11 cellular contexts compared by ENCODE assay signal in genomic region chr17:10699861-10700260, GRCh38. TPM values are rescaled to one million over a fixed set of nuclear protein-coding genes. Genes with fewer than 3 reads are reported as not detected.
DNase-seq lines count a peak whose midpoint lies in the region; ATAC-seq and TF ChIP-seq lines count a peak whose summit lies in the region.
"Had no signal": no experiment of that assay in that cellular context is flagged by ENCODE, and none has a peak within 500 bp of the region (broad histone marks: within the 10 kb centered on the region; RNA-seq: fewer than 3 reads in every experiment).

No MANE protein-coding gene starts in this region.

- peak overlapping the region; percentile 95 for H3K27ac Mint-ChIP-seq in CD4-positive, alpha-beta T cell
- peak overlapping the region; percentile 65 for H3K27ac Mint-ChIP-seq in activated T-helper 2 cell treated with anti-CD3 and anti-CD28 coated beads, Interferon-gamma antibody, Interleukin-2, Interleukin-4, amounts not matched to agents 10 μg/mL and 5 μg/mL and 100 μg/mL, durations not matched to agents 14 hours and 24 hours and 36 hours
- H3K27ac Mint-ChIP-seq in naive B cell: peak overlapping the region; percentile 81 to 95 (median 88)

- H3K27me3 Mint-ChIP-seq in CD4-positive, alpha-beta T cell: no peaks in the 10 kb centered on the region
- no peaks in the 10 kb centered on the region for H3K27me3 Mint-ChIP-seq in activated T-helper 2 cell treated with anti-CD3 and anti-CD28 coated beads, Interferon-gamma antibody, Interleukin-2, Interleukin-4, amounts not matched to agents 10 μg/mL and 5 μg/mL and 100 μg/mL, durations not matched to agents 14 hours and 24 hours and 36 hours (ENCODE audit: low read depth)
- no peaks in the 10 kb centered on the region for H3K27me3 Mint-ChIP-seq in naive B cell

- peak overlapping the region; percentile 67 for H3K27ac ChIP-seq in CD4-positive, alpha-beta T cell (ENCODE audit: low read depth, low read length)
- peak overlapping the region; percentile 32; the same call in 1 of the 2 replicates for H3K27ac ChIP-seq in HL-60 (replicated peaks)
- H3K27ac ChIP-seq: epithelial cell of prostate had no signal

- H3K27me3 ChIP-seq in CD4-positive, alpha-beta T cell (ENCODE audit: control insufficient read depth, insufficient read depth, low read length): no peaks in the 10 kb centered on the region
- no peaks in the 10 kb centered on the region for H3K27me3 ChIP-seq in HL-60 (ENCODE audit: insufficient read depth, poor library complexity, severe bottlenecking)
- no peaks in the 10 kb centered on the region for H3K27me3 ChIP-seq in H7 (ENCODE audit: control insufficient read depth, insufficient read depth, low read length)

- ATAC-seq in CD4-positive, alpha-beta T cell (ENCODE audit: poor library complexity): peak; percentile 58
- ATAC-seq in naive B cell (ENCODE audit: low read depth in 2 of 2) (peak in 1 of 2 donors; percentile 12), GM21529 (IDR thresholded peaks at IDR 0.05; ENCODE audit: unreplicated experiment) (no peak)
- ATAC-seq: sciatic nerve had no signal

- POLR2A ChIA-PET in CD4-positive, alpha-beta T cell (lab: Charles Lee): interaction anchor here (0.8 to 2.1 kb wide), 9 partner anchors 12 to 1297 kb away, joined by 3 to 8 read pairs (median 5); partner anchors contain the start of genes TMEM220 and ZNF18

- H3K4me1 Mint-ChIP-seq in CD4-positive, alpha-beta T cell (ENCODE audit: low read depth): peaks cover 72% of the 10 kb centered on the region
- H3K4me1 Mint-ChIP-seq in activated T-helper 2 cell treated with anti-CD3 and anti-CD28 coated beads, Interferon-gamma antibody, Interleukin-2, Interleukin-4, amounts not matched to agents 10 μg/mL and 5 μg/mL and 100 μg/mL, durations not matched to agents 14 hours and 24 hours and 36 hours (ENCODE audit: low read depth): peaks cover 40% of the 10 kb centered on the region
- peaks cover 36 to 70% (median 47%) of the 10 kb centered on the region in 3 donors for H3K4me1 Mint-ChIP-seq in naive B cell

- DNase-seq in CD4-positive, alpha-beta T cell: peak in 7 of 10 experiments; percentile 2 to 33 (median 11)
- DNase-seq in HL-60 (ENCODE audit: low read depth in 1 of 2, low spot score in 1 of 2): peak in 1 of 2 experiments; percentile 1
- no peak for DNase-seq in activated T-helper 2 cell treated with anti-CD3 and anti-CD28 coated beads, Interferon-gamma antibody, Interleukin-2, Interleukin-4, amounts not matched to agents 10 μg/mL and 5 μg/mL and 100 μg/mL, durations not matched to agents 14 hours and 24 hours and 36 hours (ENCODE audit: low spot score)
- DNase-seq in naive B cell: peak; percentile 42
- DNase-seq in H7: no peak
- DNase-seq in AG08396 (ENCODE audit: low spot score): no peak
- no peak for DNase-seq in activated gamma-delta T cell (lab: John Stamatoyannopoulos, UW)
- DNase-seq: NCI-H2227 treated with DMSO at 0.1 percent for 48 hours had no signal

- no peak overlapping the region for H3K4me3 ChIP-seq in HL-60 (replicated peaks; ENCODE audit: insufficient read depth, low read length)
- no peak overlapping the region for H3K4me3 ChIP-seq in H7 (ENCODE audit: insufficient read depth, low read depth, low read length)

- intact Hi-C loops in CD4-positive, alpha-beta T cell (cut with DNase I, micrococcal nuclease): loop anchor here in 1 of 2 experiments (5.0 kb wide), 1 partner anchor 1322 kb away; the partner anchor contains the start of gene MAP2K4
- intact Hi-C loops in activated T-helper 2 cell treated with anti-CD3 and anti-CD28 coated beads, Interferon-gamma antibody, Interleukin-2, Interleukin-4, amounts not matched to agents 10 μg/mL and 5 μg/mL and 100 μg/mL, durations not matched to agents 14 hours and 24 hours and 36 hours (cut with micrococcal nuclease): no loop called here

- peaks cover 5% of the 10 kb centered on the region for H3K36me3 ChIP-seq in H7 (replicated peaks; ENCODE audit: control insufficient read depth, insufficient read depth, low read length)

- no peaks in the 10 kb centered on the region for H3K9me3 ChIP-seq in CD4-positive, alpha-beta T cell (ENCODE audit: control insufficient read depth, low read length)

- TF ChIP-seq CTCF in CD4-positive, alpha-beta T cell (IDR thresholded peaks at IDR 0.05): no peak
- TF ChIP-seq CTCF in HL-60 (IDR thresholded peaks at IDR 0.05; ENCODE audit: insufficient read depth, low read length): no peak

- no peaks in the 10 kb centered on the region for H3K9me3 Mint-ChIP-seq in CD4-positive, alpha-beta T cell
- no peaks in the 10 kb centered on the region for H3K9me3 Mint-ChIP-seq in activated T-helper 2 cell treated with anti-CD3 and anti-CD28 coated beads, Interferon-gamma antibody, Interleukin-2, Interleukin-4, amounts not matched to agents 10 μg/mL and 5 μg/mL and 100 μg/mL, durations not matched to agents 14 hours and 24 hours and 36 hours
- H3K9me3 Mint-ChIP-seq in naive B cell: no peaks in the 10 kb centered on the region

- CTCF ChIA-PET in CD4-positive, alpha-beta T cell (lab: Charles Lee): interaction anchor here (1.8 kb wide), 1 partner anchor 16 kb away, joined by 10 read pairs; no protein-coding TSS in a partner anchor

- H3K36me3 Mint-ChIP-seq in CD4-positive, alpha-beta T cell (ENCODE audit: low read depth): peaks cover 68% of the 10 kb centered on the region
- peaks cover 31% of the 10 kb centered on the region for H3K36me3 Mint-ChIP-seq in activated T-helper 2 cell treated with anti-CD3 and anti-CD28 coated beads, Interferon-gamma antibody, Interleukin-2, Interleukin-4, amounts not matched to agents 10 μg/mL and 5 μg/mL and 100 μg/mL, durations not matched to agents 14 hours and 24 hours and 36 hours (ENCODE audit: low read depth)
- peaks cover 0 to 11% of the 10 kb centered on the region in 2 donors for H3K36me3 Mint-ChIP-seq in naive B cell

- H3K4me3 Mint-ChIP-seq in CD4-positive, alpha-beta T cell: peak overlapping the region; percentile 84
- peak overlapping the region; percentile 45 for H3K4me3 Mint-ChIP-seq in activated T-helper 2 cell treated with anti-CD3 and anti-CD28 coated beads, Interferon-gamma antibody, Interleukin-2, Interleukin-4, amounts not matched to agents 10 μg/mL and 5 μg/mL and 100 μg/mL, durations not matched to agents 14 hours and 24 hours and 36 hours (ENCODE audit: low read depth)
- H3K4me3 Mint-ChIP-seq in naive B cell: peak overlapping the region; percentile 65 to 91 (median 82)

RNA-seq across cellular contexts. Expression of gene ADPRM, which starts 2.5 kb away (rescaled TPM):
- total RNA-seq in CD4-positive, alpha-beta T cell: 10 to 100 TPM; 34.2 to 35.0 TPM
- total RNA-seq in activated T-helper 2 cell treated with anti-CD3 and anti-CD28 coated beads, Interferon-gamma antibody, Interleukin-2, Interleukin-4, amounts not matched to agents 10 μg/mL and 5 μg/mL and 100 μg/mL, durations not matched to agents 14 hours and 24 hours and 36 hours: 10.3 and 10.5 TPM in 2 replicates
- polyA plus RNA-seq in naive B cell (ENCODE audit: low read depth in 6 of 6): 100 to 1,000 TPM in 2 of 6 donors, 10 to 100 TPM in 4; 81.3 to 128 (median 94.1) TPM
- total RNA-seq in H7 (2014; rRNA removed; shearing (Covaris generic)): 7.9 and 11.0 TPM in 2 replicates

RNA-seq across cellular contexts. Expression of gene SCO1, which starts 2.5 kb away (rescaled TPM):
- total RNA-seq in CD4-positive, alpha-beta T cell: 10 to 100 TPM; 15.3 to 18.2 TPM
- total RNA-seq in activated T-helper 2 cell treated with anti-CD3 and anti-CD28 coated beads, Interferon-gamma antibody, Interleukin-2, Interleukin-4, amounts not matched to agents 10 μg/mL and 5 μg/mL and 100 μg/mL, durations not matched to agents 14 hours and 24 hours and 36 hours: 35.4 and 37.0 TPM in 2 replicates
- 10 to 100 TPM in 5 of 6 donors, 1 to 10 TPM in 1; 9.7 to 16.5 (median 13.9) TPM for polyA plus RNA-seq in naive B cell (ENCODE audit: low read depth in 6 of 6)
- 69.6 and 70.4 TPM in 2 replicates for total RNA-seq in H7 (2014; rRNA removed; shearing (Covaris generic))

RNA-seq across cellular contexts. Expression of gene TMEM220, which starts 30.0 kb away (rescaled TPM):
- 1 to 10 TPM; 2.9 to 3.2 TPM for total RNA-seq in CD4-positive, alpha-beta T cell
- total RNA-seq in activated T-helper 2 cell treated with anti-CD3 and anti-CD28 coated beads, Interferon-gamma antibody, Interleukin-2, Interleukin-4, amounts not matched to agents 10 μg/mL and 5 μg/mL and 100 μg/mL, durations not matched to agents 14 hours and 24 hours and 36 hours: 0.21 and 0.90 TPM in 2 replicates
- 10 to 100 TPM in 5 of 6 donors, 1 to 10 TPM in 1; 3.5 to 23.8 (median 17.1) TPM for polyA plus RNA-seq in naive B cell (ENCODE audit: low read depth in 6 of 6)
- total RNA-seq in H7 (2014; rRNA removed; shearing (Covaris generic)): 1.9 and 5.3 TPM in 2 replicates

RNA-seq across cellular contexts. Expression of gene MYH3, which starts 42.8 kb away (rescaled TPM):
- 1 to 10 TPM; 5.4 to 5.6 TPM for total RNA-seq in CD4-positive, alpha-beta T cell
- total RNA-seq in activated T-helper 2 cell treated with anti-CD3 and anti-CD28 coated beads, Interferon-gamma antibody, Interleukin-2, Interleukin-4, amounts not matched to agents 10 μg/mL and 5 μg/mL and 100 μg/mL, durations not matched to agents 14 hours and 24 hours and 36 hours: 3.9 and 4.6 TPM in 2 replicates
- under 1 TPM in 4 of 6 donors, not detected in 2; 0.41 to 0.78 (median 0.60) TPM for polyA plus RNA-seq in naive B cell (ENCODE audit: low read depth in 6 of 6)
- 0.69 and 4.2 TPM in 2 replicates for total RNA-seq in H7 (2014; rRNA removed; shearing (Covaris generic))

Comparison
In these comparisons a context has a peak if more than half of its experiments do, and no peak if none do; other contexts are left out.
1. DNase-seq: peak in CD4-positive, alpha-beta T cell (7 of 10) and naive B cell (single experiment); none in activated T-helper 2 cell treated with anti-CD3 and anti-CD28 coated beads, Interferon-gamma antibody, Interleukin-2, Interleukin-4, amounts not matched to agents 10 μg/mL and 5 μg/mL and 100 μg/mL, durations not matched to agents 14 hours and 24 hours and 36 hours (single experiment), H7 (single experiment), AG08396 (single experiment) and activated gamma-delta T cell (single experiment).
2. Peak in every context shown above with its lines, with median percentiles within 50 percentile points of each other: H3K27ac Mint-ChIP-seq and H3K4me3 Mint-ChIP-seq.